In genomic region chr1:22366346-22366745, GRCh38 we compare ENCODE assay signal across 27 cellular contexts.
DNase-seq lines count a peak whose midpoint lies in the region; ATAC-seq, FAIRE-seq and TF ChIP-seq lines count a peak whose summit lies in the region.
"Had no signal": no experiment of that assay in that cellular context is flagged by ENCODE, and none has a peak within 500 bp of the region (broad histone marks: within the 10 kb centered on the region; RNA-seq: fewer than 3 reads in every experiment).

No MANE protein-coding gene starts in this region.

- intact Hi-C loops in posterior vena cava (cut with DNase I) = no loop called here

- TF ChIP-seq POLR2A in A549 (IDR thresholded peaks at IDR 0.05; ENCODE audit: low read length) = no peak

- no peak for TF ChIP-seq RAD21 in A549 (conservative IDR thresholded peaks at IDR 0.05 in 1 of 2, IDR thresholded peaks at IDR 0.05 in 1 of 2)

- H3K9ac ChIP-seq in SK-N-MC (ENCODE audit: insufficient read length) = peak overlapping the region; percentile 77
- H3K9ac ChIP-seq: BLaER1 had no signal

- H3K9me3 ChIP-seq in A549 (no peaks in the 10 kb centered on the region), SK-N-MC (ENCODE audit: low read depth, low read length) (no peaks in the 10 kb centered on the region)
- H3K9me3 ChIP-seq: BE2C, BLaER1 had no signal

- peaks cover 2% of the 10 kb centered on the region for H3K27me3 ChIP-seq in bronchial epithelial cell (ENCODE audit: control insufficient read depth, insufficient read depth, low read length)
- H3K27me3 ChIP-seq: BE2C, BLaER1 had no signal

- H3K36me3 ChIP-seq in SK-N-MC (ENCODE audit: insufficient read depth, low read length) (peaks cover 51% of the 10 kb centered on the region), bronchial epithelial cell (ENCODE audit: control insufficient read depth, insufficient read depth, low read length) (no peaks in the 10 kb centered on the region)
- H3K36me3 ChIP-seq: BE2C, BLaER1 had no signal

- TF ChIP-seq EP300 in A549 (IDR thresholded peaks at IDR 0.05) = no peak

- POLR2A ChIA-PET in A549 (lab: Yijun Ruan, JAX) = no interaction called here

- CTCF ChIA-PET in A549 (lab: Yijun Ruan, JAX) = interaction anchor here (0.7 kb wide), 1 partner anchor 1643 kb away, joined by 3 read pairs; no protein-coding TSS in a partner anchor

- H3K4me1 ChIP-seq in A549 = no peaks in the 10 kb centered on the region
- H3K4me1 ChIP-seq: BLaER1 had no signal

- no peak overlapping the region for H3K4me3 ChIP-seq in A549
- H3K4me3 ChIP-seq in SK-N-MC = peak overlapping the region; percentile 78
- no peak overlapping the region for H3K4me3 ChIP-seq in bronchial epithelial cell (ENCODE audit: low read depth, low read length)
- H3K4me3 ChIP-seq: BLaER1, GM12878 had no signal

- TF ChIP-seq CTCF in A549 (IDR thresholded peaks at IDR 0.05) = no peak
- no peak for TF ChIP-seq CTCF in bronchial epithelial cell (IDR thresholded peaks at IDR 0.05; ENCODE audit: insufficient read depth, low read length, severe bottlenecking)

- H3K27ac ChIP-seq in A549 (no peak overlapping the region), SK-N-MC (peak overlapping the region; percentile 95)
- H3K27ac ChIP-seq: 22Rv1, BLaER1 had no signal

- 39% methylated on average over 6 of the region's 6 CpGs for WGBS in A549 (ENCODE audit: missing lambda C conversion rate)

- DNase-seq in A549 (ENCODE audit: low read depth in 1 of 2, low spot score in 1 of 2) = no peak
- no peak for DNase-seq in SK-N-MC (ENCODE audit: low read depth, low spot score)
- no peak for DNase-seq in bronchial epithelial cell (ENCODE audit: low read depth)
- DNase-seq in posterior vena cava (ENCODE audit: low spot score) = peak; percentile 18
- no peak for DNase-seq in activated naive CD4-positive, alpha-beta T cell (lab: John Stamatoyannopoulos, UW)
- no peak for DNase-seq in NK-92 (lab: John Stamatoyannopoulos, UW; ENCODE audit: unreplicated experiment)
- no peak for DNase-seq in T1000 (lab: John Stamatoyannopoulos, UW)
- DNase-seq: ACHN; BE2C; C1 segment of cervical spinal cord; CD4-positive, alpha-beta memory T cell; CD4-positive, CD25-positive, alpha-beta regulatory T cell; CD8-positive, alpha-beta memory T cell; COR-L47; DMS 273 treated with DMSO at 0.1 percent for 48 hours; DMS153; DMS53; DMS79; DND-41; EL; GDM1 had no signal

- no peak for ATAC-seq in A549
- ATAC-seq in HG03280 (IDR thresholded peaks at IDR 0.05; ENCODE audit: unreplicated experiment) = no peak
- ATAC-seq: GM12878 had no signal

- H3K4me2 ChIP-seq in A549 = no peak overlapping the region
- H3K4me2 ChIP-seq: BLaER1 had no signal

- FAIRE-seq in A549 (lab: Jason Lieb, UNC) = no peak
- FAIRE-seq in bronchial epithelial cell (lab: Jason Lieb, UNC) = peak; percentile 89
- FAIRE-seq: GM12878, GM12892, GM18507 had no signal

TF ChIP-seq in A549, 52 proteins besides CTCF, POLR2A, EP300 and RAD21:
- TF ChIP-seq KDM1A (IDR thresholded peaks at IDR 0.05; ENCODE audit: low read depth) (0 out of 2 replicates have a peak, but pooled peaks have one; percentile 19), MAFK (IDR thresholded peaks at IDR 0.05; ENCODE audit: partially characterized antibody) (no peak)
